Comparison of ENCODE assay signal across 10 cellular contexts in genomic region chr3:110743202-110743601, GRCh38.
DNase-seq lines count a peak whose midpoint lies in the region; ATAC-seq and TF ChIP-seq lines count a peak whose summit lies in the region.
"Had no signal": no experiment of that assay in that cellular context is flagged by ENCODE, and none has a peak within 500 bp of the region (broad histone marks: within the 10 kb centered on the region; RNA-seq: fewer than 3 reads in every experiment).

No MANE protein-coding gene starts in this region.

- peak overlapping the region; percentile 1 for H3K4me3 Mint-ChIP-seq in type B pancreatic cell

- intact Hi-C loops in colonic mucosa (cut with DNase I), result no loop called here

- H3K36me3 ChIP-seq in colonic mucosa, result no peaks in the 10 kb centered on the region
- H3K36me3 ChIP-seq: right atrium auricular region had no signal

- H3K4me3 ChIP-seq in colonic mucosa, result no peak overlapping the region
- H3K4me3 ChIP-seq: right atrium auricular region had no signal

- no peaks in the 10 kb centered on the region for H3K27me3 Mint-ChIP-seq in type B pancreatic cell

- H3K27me3 ChIP-seq in colonic mucosa, result no peaks in the 10 kb centered on the region
- H3K27me3 ChIP-seq: right atrium auricular region had no signal

- TF ChIP-seq CTCF in colonic mucosa (IDR thresholded peaks at IDR 0.05) (no peak), type B pancreatic cell (conservative IDR thresholded peaks at IDR 0.05) (no peak)

- no peaks in the 10 kb centered on the region for H3K36me3 Mint-ChIP-seq in type B pancreatic cell

- DNase-seq in colonic mucosa (peak; percentile 38), type B pancreatic cell (ENCODE audit: extremely low spot score, unreplicated experiment) (no peak), anterior cingulate cortex (lab: John Stamatoyannopoulos, UW) (no peak), EL (no peak), NCI-H2196 treated with DMSO at 0.1 percent for 48 hours (lab: John Stamatoyannopoulos, UW; ENCODE audit: unreplicated experiment) (no peak)
- DNase-seq: caudate nucleus, Karpas-422 had no signal

- peak overlapping the region; percentile 10 for H3K27ac ChIP-seq in colonic mucosa
- H3K27ac ChIP-seq: right atrium auricular region had no signal

- H3K9me3 ChIP-seq in colonic mucosa, result no peaks in the 10 kb centered on the region
- H3K9me3 ChIP-seq: right atrium auricular region had no signal

- no peaks in the 10 kb centered on the region for H3K4me1 Mint-ChIP-seq in type B pancreatic cell (ENCODE audit: unreplicated experiment)

- H3K4me1 ChIP-seq in colonic mucosa, result no peaks in the 10 kb centered on the region
- H3K4me1 ChIP-seq: right atrium auricular region had no signal

- no peak overlapping the region for H3K27ac Mint-ChIP-seq in type B pancreatic cell

- H3K9me3 Mint-ChIP-seq in type B pancreatic cell, result peaks cover 6% of the 10 kb centered on the region

- ATAC-seq in GM19452 (IDR thresholded peaks at IDR 0.05; ENCODE audit: unreplicated experiment) (peak; percentile 84), HG03520 (IDR thresholded peaks at IDR 0.05; ENCODE audit: unreplicated experiment) (peak; percentile 52)

- no peak overlapping the region for H3K9ac ChIP-seq in colonic mucosa (ENCODE audit: low read depth in 2 of 2, low read length in 2 of 2)
